In genomic region chr9:136225748-136226679, GRCh38 we compare ENCODE assay signal across 9 cellular contexts. TPM values are rescaled to one million over a fixed set of nuclear protein-coding genes. Genes with fewer than 3 reads are reported as not detected.
A peak's percentile ranks its signal among the peaks of the same experiment; 100 is the strongest.
DNase-seq lines count a peak whose midpoint lies in the region; ATAC-seq, FAIRE-seq and TF ChIP-seq lines count a peak whose summit lies in the region.
"Had no signal": no experiment of that assay in that cellular context is flagged by ENCODE, and none has a peak within 500 bp of the region (broad histone marks: within the 10 kb centered on the region; RNA-seq: fewer than 3 reads in every experiment).

No MANE protein-coding gene starts in this region.

- DNase-seq in AG08395 (ENCODE audit: low spot score) (peak; percentile 70), GM12892 (ENCODE audit: insufficient read length) (peak; percentile 92), NCI-H226 (peak; percentile 26), epithelial cell of esophagus (ENCODE audit: low read depth) (peak; percentile 81), neuronal stem cell (ENCODE audit: low spot score) (peak; percentile 60), upper lobe of right lung (peak; percentile 76)
- DNase-seq in activated CD8-positive, alpha-beta T cell treated with anti-CD3 and anti-CD28 coated beads for 36 hours = peak; percentile 80

- H4K91ac ChIP-seq in neuronal stem cell (ENCODE audit: low read depth, low read length, poor library complexity) = no peak overlapping the region

- no CpG with 5 or more reads among the region's 30 CpGs for WGBS in neuronal stem cell (ENCODE audit: extremely low coverage in 2 of 2, insufficient read length in 2 of 2, insufficient replicate concordance in 1 of 2), 2 donors

- H3K9me3 Mint-ChIP-seq in activated CD8-positive, alpha-beta T cell treated with anti-CD3 and anti-CD28 coated beads for 36 hours = no peaks in the 10 kb centered on the region

- H3K4me1 Mint-ChIP-seq in activated CD8-positive, alpha-beta T cell treated with anti-CD3 and anti-CD28 coated beads for 36 hours (ENCODE audit: low read depth) = peaks cover 17% of the 10 kb centered on the region

- peak overlapping the region; percentile 81 for H3K9ac ChIP-seq in neuronal stem cell (ENCODE audit: low read depth, low read length, poor library complexity)

- peaks cover 22% of the 10 kb centered on the region for H3K79me1 ChIP-seq in neuronal stem cell (ENCODE audit: low read depth, low read length)

- POLR2A ChIA-PET in activated CD8-positive, alpha-beta T cell treated with anti-CD3 and anti-CD28 coated beads for 36 hours (lab: Charles Lee) = no interaction called here

- H3K14ac ChIP-seq in neuronal stem cell (ENCODE audit: low read length) = no peak overlapping the region

- no peak overlapping the region for H3K18ac ChIP-seq in neuronal stem cell (ENCODE audit: low read length)

- no peak overlapping the region for H3K4ac ChIP-seq in neuronal stem cell (ENCODE audit: low read length)

- intact Hi-C loops in activated CD8-positive, alpha-beta T cell treated with anti-CD3 and anti-CD28 coated beads for 36 hours (cut with micrococcal nuclease) = no loop called here
- intact Hi-C loops in upper lobe of right lung (cut with DNase I) = no loop called here

- FAIRE-seq in GM12892 (lab: Jason Lieb, UNC) = peak; percentile 97

- H3K9me3 ChIP-seq in neuronal stem cell (replicated peaks in 1 of 2; ENCODE audit: control insufficient read depth in 2 of 2, insufficient read depth in 1 of 2, low read depth in 1 of 2, low read length in 2 of 2) (no peaks in the 10 kb centered on the region), upper lobe of right lung (no peaks in the 10 kb centered on the region)

- no peak overlapping the region for H3K27ac Mint-ChIP-seq in activated CD8-positive, alpha-beta T cell treated with anti-CD3 and anti-CD28 coated beads for 36 hours

- H3K4me3 Mint-ChIP-seq in activated CD8-positive, alpha-beta T cell treated with anti-CD3 and anti-CD28 coated beads for 36 hours = no peak overlapping the region

- no peak overlapping the region for H2AK5ac ChIP-seq in neuronal stem cell (ENCODE audit: low read depth, low read length)

- H3K27me3 ChIP-seq in neuronal stem cell (ENCODE audit: control insufficient read depth in 3 of 3, insufficient read depth in 3 of 3, low read depth in 1 of 3, low read length in 3 of 3) (no peaks in the 10 kb centered on the region), upper lobe of right lung (no peaks in the 10 kb centered on the region)

- H2BK15ac ChIP-seq in neuronal stem cell (ENCODE audit: low read length) = no peak overlapping the region

- ATAC-seq in HG02870 (IDR thresholded peaks at IDR 0.05; ENCODE audit: unreplicated experiment) (peak; percentile 60), upper lobe of right lung (peak; percentile 88)
- peak; percentile 98 for ATAC-seq in activated CD8-positive, alpha-beta T cell treated with anti-CD3 and anti-CD28 coated beads for 36 hours

- no peak overlapping the region for H4K8ac ChIP-seq in neuronal stem cell (ENCODE audit: low read depth, low read length)

- H3K27me3 Mint-ChIP-seq in activated CD8-positive, alpha-beta T cell treated with anti-CD3 and anti-CD28 coated beads for 36 hours = no peaks in the 10 kb centered on the region

- peaks cover 9 to 66% of the 10 kb centered on the region in 2 donors for H3K36me3 ChIP-seq in neuronal stem cell (replicated peaks in 1 of 2; ENCODE audit: control insufficient read depth in 2 of 2, insufficient read depth in 2 of 2, low read length in 2 of 2)
- H3K36me3 ChIP-seq in upper lobe of right lung = peaks cover 8% of the 10 kb centered on the region

- peak; percentile 88 for TF ChIP-seq CTCF in activated CD8-positive, alpha-beta T cell treated with anti-CD3 and anti-CD28 coated beads for 36 hours (IDR thresholded peaks at IDR 0.05)
- peak; percentile 96 for TF ChIP-seq CTCF in epithelial cell of esophagus (IDR thresholded peaks at IDR 0.05; ENCODE audit: insufficient read depth, low read depth, low read length, missing control alignments)
- peak; percentile 69 for TF ChIP-seq CTCF in upper lobe of right lung (IDR thresholded peaks at IDR 0.05)

- no peaks in the 10 kb centered on the region for H3K4me1 ChIP-seq in neuronal stem cell (ENCODE audit: control insufficient read depth in 2 of 2, insufficient read depth in 1 of 2, low read depth in 1 of 2, low read length in 2 of 2)
- H3K4me1 ChIP-seq in upper lobe of right lung = no peaks in the 10 kb centered on the region

- H2BK120ac ChIP-seq in neuronal stem cell (ENCODE audit: low read depth, low read length) = no peak overlapping the region

- CTCF ChIA-PET in activated CD8-positive, alpha-beta T cell treated with anti-CD3 and anti-CD28 coated beads for 36 hours (lab: Charles Lee) = interaction anchor here (0.9 to 3.0 kb wide), 8 partner anchors 9 to 59 kb away, joined by 3 to 9 read pairs (median 4); no protein-coding TSS in a partner anchor

- H2BK5ac ChIP-seq in neuronal stem cell (ENCODE audit: low read length) = no peak overlapping the region

- H3K36me3 Mint-ChIP-seq in activated CD8-positive, alpha-beta T cell treated with anti-CD3 and anti-CD28 coated beads for 36 hours (ENCODE audit: low read depth) = peaks cover 29% of the 10 kb centered on the region

- no peak overlapping the region for H3K4me2 ChIP-seq in neuronal stem cell (ENCODE audit: insufficient read depth, low read length, poor library complexity, severe bottlenecking)

- no peak overlapping the region for H2AFZ ChIP-seq in neuronal stem cell (ENCODE audit: low read length)

- H3K4me3 ChIP-seq in epithelial cell of esophagus (ENCODE audit: low read length) (no peak overlapping the region), neuronal stem cell (ENCODE audit: low read length in 2 of 2) (no peak overlapping the region), upper lobe of right lung (no peak overlapping the region)

- H3K27ac ChIP-seq in neuronal stem cell (replicated peaks; ENCODE audit: low read length) (no peak overlapping the region), upper lobe of right lung (no peak overlapping the region)

- 0 out of 2 replicates have a peak, but pooled peaks have one; percentile 2 for TF ChIP-seq POLR2A in GM12892 (IDR thresholded peaks at IDR 0.05; ENCODE audit: low read depth, low read length)

- no peak overlapping the region for H2BK12ac ChIP-seq in neuronal stem cell (ENCODE audit: low read length)

- H3K23ac ChIP-seq in neuronal stem cell (ENCODE audit: low read depth, low read length, poor library complexity) = peak overlapping the region; percentile 11

RNA-seq across cellular contexts. Expression of gene QSOX2, which starts 19.6 kb away (rescaled TPM):
- 8.5 TPM for polyA plus RNA-seq in GM12892 (2012; ENCODE audit: missing spikeins)
- 10 to 100 TPM; 21.0 to 21.5 TPM for total RNA-seq in activated CD8-positive, alpha-beta T cell treated with anti-CD3 and anti-CD28 coated beads for 36 hours
- polyA plus RNA-seq in neuronal stem cell (2013, experiment 1 of 2) = 11.3 TPM
- polyA plus RNA-seq in neuronal stem cell (2013, experiment 2 of 2) = 11.5 TPM
- total RNA-seq in upper lobe of right lung = 13.1 TPM

RNA-seq across cellular contexts. Expression of gene LHX3, which starts 21.1 kb away (rescaled TPM):
- polyA plus RNA-seq in GM12892 (2012; ENCODE audit: missing spikeins) = not detected
- not detected for total RNA-seq in activated CD8-positive, alpha-beta T cell treated with anti-CD3 and anti-CD28 coated beads for 36 hours
- polyA plus RNA-seq in neuronal stem cell (2013, experiment 1 of 2) = not detected
- polyA plus RNA-seq in neuronal stem cell (2013, experiment 2 of 2) = not detected
- not detected for total RNA-seq in upper lobe of right lung
- total RNA-seq: subcutaneous adipose tissue had no signal

Comparison
In these comparisons a context has a peak if more than half of its experiments do, and no peak if none do; other contexts are left out.
1. DNase-seq: peak in every context shown above with its lines; median percentile 92 in GM12892; 81 in epithelial cell of esophagus; 80 in activated CD8-positive, alpha-beta T cell treated with anti-CD3 and anti-CD28 coated beads for 36 hours; 76 in upper lobe of right lung; 70 in AG08395; 60 in neuronal stem cell; 26 in NCI-H226.